ENCODE assay signal across 1 cellular context in the genomic region with DNA sequence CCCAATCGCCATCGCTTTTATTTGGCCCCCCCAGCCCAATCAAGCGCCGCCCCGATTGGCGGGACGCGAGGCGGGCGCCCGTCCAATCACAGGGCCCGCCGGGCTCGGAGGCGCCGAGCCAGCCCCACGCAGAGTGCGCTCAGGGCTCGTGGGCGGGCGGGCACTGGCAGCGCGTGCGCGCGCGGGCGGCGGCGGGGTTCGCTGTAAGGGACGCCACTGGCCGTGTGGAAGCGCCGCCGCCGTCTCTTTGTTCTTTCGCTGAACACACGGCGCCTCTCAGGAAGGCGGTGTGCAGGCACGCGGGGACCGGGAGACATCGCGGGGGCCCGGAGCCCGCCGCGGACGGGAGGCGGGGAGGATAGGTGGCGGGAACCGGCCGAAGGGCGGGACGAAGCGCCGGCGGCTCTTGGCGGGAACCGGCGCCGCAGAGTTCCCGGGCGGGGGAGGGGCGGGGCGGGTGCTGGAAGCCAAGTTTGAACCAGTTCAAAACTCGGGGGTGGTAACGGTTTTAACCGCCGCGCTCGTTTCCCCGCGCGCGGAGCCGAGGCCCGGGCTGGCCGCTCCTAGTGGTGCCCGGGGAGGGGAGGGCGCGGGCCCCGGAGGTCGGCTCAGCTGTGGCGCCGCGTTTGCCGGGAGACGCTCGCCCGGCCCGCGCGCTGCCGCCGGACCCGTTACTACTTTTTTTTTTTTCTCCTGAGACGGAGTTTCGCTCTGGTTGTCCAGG.
TF ChIP-seq lines count a peak whose summit lies in the region.

No MANE protein-coding gene starts in this region.

TF ChIP-seq in GM12878, 131 proteins besides CTCF, POLR2A, EP300 and RAD21 (continued from another document and continues in another):
- TF ChIP-seq, protein P1, sequence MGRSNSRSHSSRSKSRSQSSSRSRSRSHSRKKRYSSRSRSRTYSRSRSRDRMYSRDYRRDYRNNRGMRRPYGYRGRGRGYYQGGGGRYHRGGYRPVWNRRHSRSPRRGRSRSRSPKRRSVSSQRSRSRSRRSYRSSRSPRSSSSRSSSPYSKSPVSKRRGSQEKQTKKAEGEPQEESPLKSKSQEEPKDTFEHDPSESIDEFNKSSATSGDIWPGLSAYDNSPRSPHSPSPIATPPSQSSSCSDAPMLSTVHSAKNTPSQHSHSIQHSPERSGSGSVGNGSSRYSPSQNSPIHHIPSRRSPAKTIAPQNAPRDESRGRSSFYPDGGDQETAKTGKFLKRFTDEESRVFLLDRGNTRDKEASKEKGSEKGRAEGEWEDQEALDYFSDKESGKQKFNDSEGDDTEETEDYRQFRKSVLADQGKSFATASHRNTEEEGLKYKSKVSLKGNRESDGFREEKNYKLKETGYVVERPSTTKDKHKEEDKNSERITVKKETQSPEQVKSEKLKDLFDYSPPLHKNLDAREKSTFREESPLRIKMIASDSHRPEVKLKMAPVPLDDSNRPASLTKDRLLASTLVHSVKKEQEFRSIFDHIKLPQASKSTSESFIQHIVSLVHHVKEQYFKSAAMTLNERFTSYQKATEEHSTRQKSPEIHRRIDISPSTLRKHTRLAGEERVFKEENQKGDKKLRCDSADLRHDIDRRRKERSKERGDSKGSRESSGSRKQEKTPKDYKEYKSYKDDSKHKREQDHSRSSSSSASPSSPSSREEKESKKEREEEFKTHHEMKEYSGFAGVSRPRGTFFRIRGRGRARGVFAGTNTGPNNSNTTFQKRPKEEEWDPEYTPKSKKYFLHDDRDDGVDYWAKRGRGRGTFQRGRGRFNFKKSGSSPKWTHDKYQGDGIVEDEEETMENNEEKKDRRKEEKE (IDR thresholded peaks at IDR 0.05): no peak
- TF ChIP-seq EGR1 (IDR thresholded peaks at IDR 0.05; ENCODE audit: borderline replicate concordance in 1 of 2, low read depth in 2 of 2, low read length in 2 of 2): peak in 1 of 2 experiments; percentile 88; a peak in 2 of 3 replicates
- TF ChIP-seq HDAC6 (IDR thresholded peaks at IDR 0.05; ENCODE audit: unreplicated experiment): no peak
- no peak for TF ChIP-seq CREB1 (IDR thresholded peaks at IDR 0.05; ENCODE audit: low read depth)
- TF ChIP-seq LARP7 (IDR thresholded peaks at IDR 0.05): peak; percentile 37; the same call in 1 of the 2 replicates
- no peak for TF ChIP-seq STAT3 (IDR thresholded peaks at IDR 0.05; ENCODE audit: low read depth, low read length)
- TF ChIP-seq SRF (IDR thresholded peaks at IDR 0.05; ENCODE audit: low read depth in 2 of 2, low read length in 2 of 2): no peak
- TF ChIP-seq ZNF622 (IDR thresholded peaks at IDR 0.05): no peak
- 0 out of 2 replicates have a peak, but pooled peaks have one; percentile 6 for TF ChIP-seq TCF3 (IDR thresholded peaks at IDR 0.05; ENCODE audit: borderline replicate concordance, insufficient read depth, low read depth, low read length)
- no peak for TF ChIP-seq SUPT20H (IDR thresholded peaks at IDR 0.05; ENCODE audit: borderline replicate concordance, control insufficient read depth, low read depth, low read length)
- TF ChIP-seq, protein P2, sequence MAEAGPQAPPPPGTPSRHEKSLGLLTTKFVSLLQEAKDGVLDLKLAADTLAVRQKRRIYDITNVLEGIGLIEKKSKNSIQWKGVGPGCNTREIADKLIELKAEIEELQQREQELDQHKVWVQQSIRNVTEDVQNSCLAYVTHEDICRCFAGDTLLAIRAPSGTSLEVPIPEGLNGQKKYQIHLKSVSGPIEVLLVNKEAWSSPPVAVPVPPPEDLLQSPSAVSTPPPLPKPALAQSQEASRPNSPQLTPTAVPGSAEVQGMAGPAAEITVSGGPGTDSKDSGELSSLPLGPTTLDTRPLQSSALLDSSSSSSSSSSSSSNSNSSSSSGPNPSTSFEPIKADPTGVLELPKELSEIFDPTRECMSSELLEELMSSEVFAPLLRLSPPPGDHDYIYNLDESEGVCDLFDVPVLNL (IDR thresholded peaks at IDR 0.05; ENCODE audit: low read depth, low read length): peak; percentile 53; the same call in 1 of the 2 replicates
- TF ChIP-seq ETV6 (conservative IDR thresholded peaks at IDR 0.05 in 1 of 2, IDR thresholded peaks at IDR 0.05 in 1 of 2; ENCODE audit: borderline replicate concordance in 1 of 2, low read depth in 1 of 2): no peak
- TF ChIP-seq YBX1 (IDR thresholded peaks at IDR 0.05): no peak
- TF ChIP-seq SREBF1 (IDR thresholded peaks at IDR 0.05; ENCODE audit: low read length): no peak
- TF ChIP-seq SMAD1 (IDR thresholded peaks at IDR 0.05; ENCODE audit: low read depth, partially characterized antibody): no peak
- TF ChIP-seq CHD1 (IDR thresholded peaks at IDR 0.05; ENCODE audit: low read depth, low read length): no peak; the same call in 1 of the 2 replicates
- TF ChIP-seq, protein P3, sequence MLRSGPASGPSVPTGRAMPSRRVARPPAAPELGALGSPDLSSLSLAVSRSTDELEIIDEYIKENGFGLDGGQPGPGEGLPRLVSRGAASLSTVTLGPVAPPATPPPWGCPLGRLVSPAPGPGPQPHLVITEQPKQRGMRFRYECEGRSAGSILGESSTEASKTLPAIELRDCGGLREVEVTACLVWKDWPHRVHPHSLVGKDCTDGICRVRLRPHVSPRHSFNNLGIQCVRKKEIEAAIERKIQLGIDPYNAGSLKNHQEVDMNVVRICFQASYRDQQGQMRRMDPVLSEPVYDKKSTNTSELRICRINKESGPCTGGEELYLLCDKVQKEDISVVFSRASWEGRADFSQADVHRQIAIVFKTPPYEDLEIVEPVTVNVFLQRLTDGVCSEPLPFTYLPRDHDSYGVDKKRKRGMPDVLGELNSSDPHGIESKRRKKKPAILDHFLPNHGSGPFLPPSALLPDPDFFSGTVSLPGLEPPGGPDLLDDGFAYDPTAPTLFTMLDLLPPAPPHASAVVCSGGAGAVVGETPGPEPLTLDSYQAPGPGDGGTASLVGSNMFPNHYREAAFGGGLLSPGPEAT (IDR thresholded peaks at IDR 0.05; ENCODE audit: low read depth): no peak
- TF ChIP-seq, protein P4, sequence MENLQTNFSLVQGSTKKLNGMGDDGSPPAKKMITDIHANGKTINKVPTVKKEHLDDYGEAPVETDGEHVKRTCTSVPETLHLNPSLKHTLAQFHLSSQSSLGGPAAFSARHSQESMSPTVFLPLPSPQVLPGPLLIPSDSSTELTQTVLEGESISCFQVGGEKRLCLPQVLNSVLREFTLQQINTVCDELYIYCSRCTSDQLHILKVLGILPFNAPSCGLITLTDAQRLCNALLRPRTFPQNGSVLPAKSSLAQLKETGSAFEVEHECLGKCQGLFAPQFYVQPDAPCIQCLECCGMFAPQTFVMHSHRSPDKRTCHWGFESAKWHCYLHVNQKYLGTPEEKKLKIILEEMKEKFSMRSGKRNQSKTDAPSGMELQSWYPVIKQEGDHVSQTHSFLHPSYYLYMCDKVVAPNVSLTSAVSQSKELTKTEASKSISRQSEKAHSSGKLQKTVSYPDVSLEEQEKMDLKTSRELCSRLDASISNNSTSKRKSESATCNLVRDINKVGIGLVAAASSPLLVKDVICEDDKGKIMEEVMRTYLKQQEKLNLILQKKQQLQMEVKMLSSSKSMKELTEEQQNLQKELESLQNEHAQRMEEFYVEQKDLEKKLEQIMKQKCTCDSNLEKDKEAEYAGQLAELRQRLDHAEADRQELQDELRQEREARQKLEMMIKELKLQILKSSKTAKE (IDR thresholded peaks at IDR 0.05; ENCODE audit: low read depth, poor library complexity, severe bottlenecking): no peak
- TF ChIP-seq, protein P5, sequence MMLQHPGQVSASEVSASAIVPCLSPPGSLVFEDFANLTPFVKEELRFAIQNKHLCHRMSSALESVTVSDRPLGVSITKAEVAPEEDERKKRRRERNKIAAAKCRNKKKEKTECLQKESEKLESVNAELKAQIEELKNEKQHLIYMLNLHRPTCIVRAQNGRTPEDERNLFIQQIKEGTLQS (IDR thresholded peaks at IDR 0.05; ENCODE audit: borderline replicate concordance, extremely low read depth, low read depth, low read length): no peak
- TF ChIP-seq, protein P6, sequence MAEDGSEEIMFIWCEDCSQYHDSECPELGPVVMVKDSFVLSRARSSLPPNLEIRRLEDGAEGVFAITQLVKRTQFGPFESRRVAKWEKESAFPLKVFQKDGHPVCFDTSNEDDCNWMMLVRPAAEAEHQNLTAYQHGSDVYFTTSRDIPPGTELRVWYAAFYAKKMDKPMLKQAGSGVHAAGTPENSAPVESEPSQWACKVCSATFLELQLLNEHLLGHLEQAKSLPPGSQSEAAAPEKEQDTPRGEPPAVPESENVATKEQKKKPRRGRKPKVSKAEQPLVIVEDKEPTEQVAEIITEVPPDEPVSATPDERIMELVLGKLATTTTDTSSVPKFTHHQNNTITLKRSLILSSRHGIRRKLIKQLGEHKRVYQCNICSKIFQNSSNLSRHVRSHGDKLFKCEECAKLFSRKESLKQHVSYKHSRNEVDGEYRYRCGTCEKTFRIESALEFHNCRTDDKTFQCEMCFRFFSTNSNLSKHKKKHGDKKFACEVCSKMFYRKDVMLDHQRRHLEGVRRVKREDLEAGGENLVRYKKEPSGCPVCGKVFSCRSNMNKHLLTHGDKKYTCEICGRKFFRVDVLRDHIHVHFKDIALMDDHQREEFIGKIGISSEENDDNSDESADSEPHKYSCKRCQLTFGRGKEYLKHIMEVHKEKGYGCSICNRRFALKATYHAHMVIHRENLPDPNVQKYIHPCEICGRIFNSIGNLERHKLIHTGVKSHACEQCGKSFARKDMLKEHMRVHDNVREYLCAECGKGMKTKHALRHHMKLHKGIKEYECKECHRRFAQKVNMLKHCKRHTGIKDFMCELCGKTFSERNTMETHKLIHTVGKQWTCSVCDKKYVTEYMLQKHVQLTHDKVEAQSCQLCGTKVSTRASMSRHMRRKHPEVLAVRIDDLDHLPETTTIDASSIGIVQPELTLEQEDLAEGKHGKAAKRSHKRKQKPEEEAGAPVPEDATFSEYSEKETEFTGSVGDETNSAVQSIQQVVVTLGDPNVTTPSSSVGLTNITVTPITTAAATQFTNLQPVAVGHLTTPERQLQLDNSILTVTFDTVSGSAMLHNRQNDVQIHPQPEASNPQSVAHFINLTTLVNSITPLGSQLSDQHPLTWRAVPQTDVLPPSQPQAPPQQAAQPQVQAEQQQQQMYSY (CRISPR knock-in tag; IDR thresholded peaks at IDR 0.05): no peak
- peak; percentile 68; the same call in 1 of the 2 replicates for TF ChIP-seq CHD2 (IDR thresholded peaks at IDR 0.05; ENCODE audit: borderline replicate concordance, low read depth, low read length)
- no peak for TF ChIP-seq TBL1XR1 (IDR thresholded peaks at IDR 0.05; ENCODE audit: low read depth, low read length)
- no peak for TF ChIP-seq ZSCAN29 (IDR thresholded peaks at IDR 0.05)
- TF ChIP-seq BHLHE40 (IDR thresholded peaks at IDR 0.05; ENCODE audit: borderline replicate concordance in 1 of 2, low read depth in 2 of 2, low read length in 1 of 2): peak; percentile 48 to 90; a peak in 3 of 4 replicates
- no peak for TF ChIP-seq TARDBP (IDR thresholded peaks at IDR 0.05; ENCODE audit: borderline replicate concordance)
- TF ChIP-seq, protein P7, sequence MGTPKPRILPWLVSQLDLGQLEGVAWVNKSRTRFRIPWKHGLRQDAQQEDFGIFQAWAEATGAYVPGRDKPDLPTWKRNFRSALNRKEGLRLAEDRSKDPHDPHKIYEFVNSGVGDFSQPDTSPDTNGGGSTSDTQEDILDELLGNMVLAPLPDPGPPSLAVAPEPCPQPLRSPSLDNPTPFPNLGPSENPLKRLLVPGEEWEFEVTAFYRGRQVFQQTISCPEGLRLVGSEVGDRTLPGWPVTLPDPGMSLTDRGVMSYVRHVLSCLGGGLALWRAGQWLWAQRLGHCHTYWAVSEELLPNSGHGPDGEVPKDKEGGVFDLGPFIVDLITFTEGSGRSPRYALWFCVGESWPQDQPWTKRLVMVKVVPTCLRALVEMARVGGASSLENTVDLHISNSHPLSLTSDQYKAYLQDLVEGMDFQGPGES (IDR thresholded peaks at IDR 0.05): peak; percentile 83
- TF ChIP-seq TCF7 (IDR thresholded peaks at IDR 0.05; ENCODE audit: borderline replicate concordance): no peak
- TF ChIP-seq SIX5 (IDR thresholded peaks at IDR 0.05; ENCODE audit: low read depth, low read length, severe bottlenecking): peak; percentile 30
- TF ChIP-seq, protein P8, sequence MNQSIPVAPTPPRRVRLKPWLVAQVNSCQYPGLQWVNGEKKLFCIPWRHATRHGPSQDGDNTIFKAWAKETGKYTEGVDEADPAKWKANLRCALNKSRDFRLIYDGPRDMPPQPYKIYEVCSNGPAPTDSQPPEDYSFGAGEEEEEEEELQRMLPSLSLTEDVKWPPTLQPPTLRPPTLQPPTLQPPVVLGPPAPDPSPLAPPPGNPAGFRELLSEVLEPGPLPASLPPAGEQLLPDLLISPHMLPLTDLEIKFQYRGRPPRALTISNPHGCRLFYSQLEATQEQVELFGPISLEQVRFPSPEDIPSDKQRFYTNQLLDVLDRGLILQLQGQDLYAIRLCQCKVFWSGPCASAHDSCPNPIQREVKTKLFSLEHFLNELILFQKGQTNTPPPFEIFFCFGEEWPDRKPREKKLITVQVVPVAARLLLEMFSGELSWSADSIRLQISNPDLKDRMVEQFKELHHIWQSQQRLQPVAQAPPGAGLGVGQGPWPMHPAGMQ (IDR thresholded peaks at IDR 0.05; ENCODE audit: borderline replicate concordance): no peak
- peak; percentile 63; the same call in 1 of the 2 replicates for TF ChIP-seq POLR2AphosphoS5 (IDR thresholded peaks at IDR 0.05; ENCODE audit: low read length)
- no peak for TF ChIP-seq RAD51 (IDR thresholded peaks at IDR 0.05)
- TF ChIP-seq SPI1 (IDR thresholded peaks at IDR 0.05; ENCODE audit: borderline replicate concordance, insufficient read depth, low read depth, low read length): no peak
- no peak for TF ChIP-seq KDM1A (IDR thresholded peaks at IDR 0.05; ENCODE audit: borderline replicate concordance)
- no peak for TF ChIP-seq ZNF217 (IDR thresholded peaks at IDR 0.05)
- TF ChIP-seq, protein P9, sequence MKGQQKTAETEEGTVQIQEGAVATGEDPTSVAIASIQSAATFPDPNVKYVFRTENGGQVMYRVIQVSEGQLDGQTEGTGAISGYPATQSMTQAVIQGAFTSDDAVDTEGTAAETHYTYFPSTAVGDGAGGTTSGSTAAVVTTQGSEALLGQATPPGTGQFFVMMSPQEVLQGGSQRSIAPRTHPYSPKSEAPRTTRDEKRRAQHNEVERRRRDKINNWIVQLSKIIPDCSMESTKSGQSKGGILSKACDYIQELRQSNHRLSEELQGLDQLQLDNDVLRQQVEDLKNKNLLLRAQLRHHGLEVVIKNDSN (IDR thresholded peaks at IDR 0.05; ENCODE audit: borderline replicate concordance, extremely low read length, insufficient read depth, low read depth, low read length): no peak
- TF ChIP-seq, protein P10, sequence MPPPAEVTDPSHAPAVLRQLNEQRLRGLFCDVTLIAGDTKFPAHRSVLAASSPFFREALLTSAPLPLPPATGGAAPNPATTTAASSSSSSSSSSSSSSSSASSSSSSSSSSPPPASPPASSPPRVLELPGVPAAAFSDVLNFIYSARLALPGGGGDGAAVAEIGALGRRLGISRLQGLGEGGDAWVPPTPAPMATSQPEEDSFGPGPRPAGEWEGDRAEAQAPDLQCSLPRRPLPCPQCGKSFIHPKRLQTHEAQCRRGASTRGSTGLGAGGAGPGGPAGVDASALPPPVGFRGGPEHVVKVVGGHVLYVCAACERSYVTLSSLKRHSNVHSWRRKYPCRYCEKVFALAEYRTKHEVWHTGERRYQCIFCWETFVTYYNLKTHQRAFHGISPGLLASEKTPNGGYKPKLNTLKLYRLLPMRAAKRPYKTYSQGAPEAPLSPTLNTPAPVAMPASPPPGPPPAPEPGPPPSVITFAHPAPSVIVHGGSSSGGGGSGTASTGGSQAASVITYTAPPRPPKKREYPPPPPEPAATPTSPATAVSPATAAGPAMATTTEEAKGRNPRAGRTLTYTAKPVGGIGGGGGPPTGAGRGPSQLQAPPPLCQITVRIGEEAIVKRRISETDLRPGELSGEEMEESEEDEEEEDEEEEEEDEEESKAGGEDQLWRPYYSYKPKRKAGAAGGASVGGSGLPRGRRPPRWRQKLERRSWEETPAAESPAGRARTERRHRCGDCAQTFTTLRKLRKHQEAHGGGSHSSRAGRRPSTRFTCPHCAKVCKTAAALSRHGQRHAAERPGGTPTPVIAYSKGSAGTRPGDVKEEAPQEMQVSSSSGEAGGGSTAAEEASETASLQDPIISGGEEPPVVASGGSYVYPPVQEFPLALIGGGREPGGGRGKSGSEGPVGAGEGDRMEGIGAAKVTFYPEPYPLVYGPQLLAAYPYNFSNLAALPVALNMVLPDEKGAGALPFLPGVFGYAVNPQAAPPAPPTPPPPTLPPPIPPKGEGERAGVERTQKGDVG (CRISPR knock-in tag; IDR thresholded peaks at IDR 0.05): no peak
- TF ChIP-seq ASH2L (IDR thresholded peaks at IDR 0.05; ENCODE audit: borderline replicate concordance, low read depth): 0 out of 2 replicates have a peak, but pooled peaks have one; percentile 24
